ENCODE assay signal across 18 cellular contexts in the genomic region with DNA sequence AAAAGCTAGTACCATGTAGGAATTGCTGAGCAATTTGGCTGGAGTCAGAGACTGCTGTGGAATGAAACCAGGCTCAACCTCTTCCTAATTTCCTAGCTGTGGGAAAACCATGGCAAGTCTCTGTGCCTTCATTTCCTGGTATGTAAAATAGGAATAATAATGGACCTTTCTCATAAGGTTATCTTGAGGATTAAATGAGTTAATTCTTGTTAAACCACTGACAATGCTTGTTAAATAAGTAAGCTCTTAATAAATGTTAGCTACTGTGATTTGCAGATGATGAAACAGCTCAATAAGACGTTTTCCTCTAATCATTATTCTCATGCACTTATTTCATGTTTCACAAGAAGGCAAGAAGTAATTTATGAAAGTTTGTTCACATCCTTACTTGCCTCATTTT.
"Had no signal": no experiment of that assay in that cellular context is flagged by ENCODE, and none has a peak within 500 bp of the region (broad histone marks: within the 10 kb centered on the region; RNA-seq: fewer than 3 reads in every experiment).

No MANE protein-coding gene starts in this region.

- FAIRE-seq: islet of Langerhans, pancreas had no signal

- H3K36me3 ChIP-seq: breast epithelium, esophagus squamous epithelium, heart right ventricle, pancreas, stomach, thoracic aorta had no signal

- H3K27me3 Mint-ChIP-seq: activated T-cell treated with anti-CD3 and anti-CD28 coated beads, Interleukin-2, amount 50 U/mL, for 24 hours; T-helper 17 cell had no signal

- H3K27me3 ChIP-seq: breast epithelium, esophagus squamous epithelium, heart right ventricle, pancreas, stomach had no signal

- H3K36me3 Mint-ChIP-seq: activated naive CD4-positive, alpha-beta T cell treated with anti-CD3 and anti-CD28 coated beads, Interleukin-2, amount 50 U/mL, for 24 hours had no signal

- ATAC-seq: left ventricle myocardium superior, pancreas, T-helper 17 cell, WTC11 had no signal

- H3K4me3 ChIP-seq: breast epithelium, esophagus squamous epithelium, heart right ventricle, pancreas, stomach, thoracic aorta had no signal

- DNase-seq: activated CD4-positive, alpha-beta T cell treated with anti-CD3 and anti-CD28 coated beads for 48 hours; activated effector memory CD4-positive, alpha-beta T cell treated with Interleukin-2 at 50 U/mL for 16 hours; activated T-cell treated with anti-CD3 and anti-CD28 coated beads, Interleukin-2, amount 50 U/mL, for 24 hours; amniotic stem cell; endodermal cell; esophagus squamous epithelium; heart right ventricle; left ventricle myocardium superior; pancreas; stimulated activated CD4-positive, alpha-beta T cell treated with anti-CD3 and anti-CD28 coated beads, Interleukin-4, amount 100 ng/mL, for 4 hours; stomach; T-helper 17 cell had no signal

- H3K9me3 ChIP-seq: pancreas, thoracic aorta had no signal

- H3K4me1 Mint-ChIP-seq: activated naive CD4-positive, alpha-beta T cell treated with anti-CD3 and anti-CD28 coated beads, Interleukin-2, amount 50 U/mL, for 24 hours; T-helper 17 cell had no signal

- H3K27ac Mint-ChIP-seq: activated naive CD4-positive, alpha-beta T cell treated with anti-CD3 and anti-CD28 coated beads, Interleukin-2, amount 50 U/mL, for 24 hours; activated T-cell treated with anti-CD3 and anti-CD28 coated beads, Interleukin-2, amount 50 U/mL, for 24 hours; endodermal cell; T-helper 17 cell; WTC11 had no signal

- H3K27ac ChIP-seq: breast epithelium, esophagus squamous epithelium, heart right ventricle, pancreas, stomach, thoracic aorta had no signal

- H3K4me1 ChIP-seq: breast epithelium, stomach had no signal

- H3K4me3 Mint-ChIP-seq: activated naive CD4-positive, alpha-beta T cell treated with anti-CD3 and anti-CD28 coated beads, Interleukin-2, amount 50 U/mL, for 24 hours; activated T-cell treated with anti-CD3 and anti-CD28 coated beads, Interleukin-2, amount 50 U/mL, for 24 hours; endodermal cell; neural crest cell; T-helper 17 cell; WTC11 had no signal
